In genomic region chr3:147405552-147406254, GRCh38 we compare ENCODE assay signal across 28 cellular contexts. TPM values are rescaled to one million over a fixed set of nuclear protein-coding genes. Genes with fewer than 3 reads are reported as not detected.
A peak's percentile ranks its signal among the peaks of the same experiment; 100 is the strongest.
DNase-seq lines count a peak whose midpoint lies in the region; ATAC-seq and TF ChIP-seq lines count a peak whose summit lies in the region.
"Had no signal": no experiment of that assay in that cellular context is flagged by ENCODE, and none has a peak within 500 bp of the region (broad histone marks: within the 10 kb centered on the region; RNA-seq: fewer than 3 reads in every experiment).

No MANE protein-coding gene starts in this region.

- no peak overlapping the region for H3K9ac ChIP-seq in HUES64 (ENCODE audit: low read depth, low read length)

- H3K4me1 ChIP-seq in HUES64 (ENCODE audit: insufficient read depth, low read length) (peaks cover 78% of the 10 kb centered on the region), vagina (peaks cover 13% of the 10 kb centered on the region)

- H3K36me3 ChIP-seq in HUES64 (ENCODE audit: insufficient read depth, low read length) (no peaks in the 10 kb centered on the region), vagina (no peaks in the 10 kb centered on the region)
- H3K36me3 ChIP-seq: left ventricle myocardium inferior, Peyer's patch, right lobe of liver had no signal

- TF ChIP-seq CTCF in coronary artery (IDR thresholded peaks at IDR 0.05) (no peak), vagina (IDR thresholded peaks at IDR 0.05) (no peak), GM20000 (IDR thresholded peaks at IDR 0.05; ENCODE audit: extremely low read depth, missing control alignments) (no peak)

- peak overlapping the region; percentile 7; the same call in 1 of the 2 replicates for H3K4me3 ChIP-seq in HUES64 (ENCODE audit: low read length)
- no peak overlapping the region for H3K4me3 ChIP-seq in coronary artery
- no peak overlapping the region for H3K4me3 ChIP-seq in vagina
- H3K4me3 ChIP-seq: left ventricle myocardium inferior, Peyer's patch, right lobe of liver had no signal

- H3K27ac ChIP-seq in HUES64 (ENCODE audit: low read depth, low read length) (no peak overlapping the region), coronary artery (no peak overlapping the region), layer of hippocampus (ENCODE audit: low read depth, low read length) (peak overlapping the region; percentile 76), vagina (no peak overlapping the region)
- H3K27ac ChIP-seq: left ventricle myocardium inferior, Peyer's patch, right lobe of liver had no signal

- peak; percentile 49 for DNase-seq in coronary artery (ENCODE audit: low spot score)
- peak; percentile 64 to 90 for DNase-seq in vagina (ENCODE audit: extremely low spot score in 2 of 2)
- no peak for DNase-seq in GM20000 (ENCODE audit: low spot score)
- no peak for DNase-seq in SW 1271 (lab: John Stamatoyannopoulos, UW)
- DNase-seq: activated CD4-positive, alpha-beta memory T cell treated with anti-CD3 and anti-CD28 coated beads, Interleukin-2, amount 10 ng/mL, durations not matched to agents 7 days and 5 days; activated gamma-delta T cell treated with Interleukin-2 at 50 U/mL for 16 hours; CD4-positive, alpha-beta T cell; DMS 273 treated with DMSO at 0.1 percent for 48 hours; immature natural killer cell; left ventricle myocardium inferior; naive thymus-derived CD8-positive, alpha-beta T cell; NCI-H1694 treated with DMSO at 0.1 percent for 48 hours; NCI-H526 treated with DMSO at 0.1 percent for 48 hours; Peyer's patch; right lobe of liver; SIG-M5; stimulated activated CD4-positive, alpha-beta T cell treated with anti-CD3 and anti-CD28 coated beads, Interleukin-12 subunit alpha, Interleukin-12 subunit beta, amount 100 ng/mL, for 4 hours; stimulated activated CD4-positive, alpha-beta T cell treated with anti-CD3 and anti-CD28 coated beads, Interleukin-4, amount 100 ng/mL, for 24 hours; stimulated activated naive CD4-positive, alpha-beta T cell had no signal

- ATAC-seq in GM21423 (IDR thresholded peaks at IDR 0.05; ENCODE audit: unreplicated experiment), result no peak
- ATAC-seq: activated CD4-positive, CD25-positive, alpha-beta regulatory T cell treated with anti-CD3 and anti-CD28 coated beads, Interleukin-2, amount 50 U/mL, for 24 hours; naive thymus-derived CD8-positive, alpha-beta T cell had no signal

- no peaks in the 10 kb centered on the region for H3K9me3 ChIP-seq in HUES64 (ENCODE audit: insufficient read depth, low read depth, low read length)
- H3K9me3 ChIP-seq in vagina, result no peaks in the 10 kb centered on the region
- H3K9me3 ChIP-seq: left ventricle myocardium inferior, Peyer's patch, right lobe of liver had no signal

- H3K27me3 ChIP-seq in HUES64 (ENCODE audit: insufficient read depth, low read length) (peaks cover 100% of the 10 kb centered on the region), layer of hippocampus (ENCODE audit: control insufficient read depth, insufficient read depth, low read length) (peaks cover 10% of the 10 kb centered on the region), vagina (peaks cover 11% of the 10 kb centered on the region)

- intact Hi-C loops in vagina (cut with DNase I), result no loop called here

- 2% methylated on average over 19 of the region's 21 CpGs for WGBS in HUES64

- TF ChIP-seq POLR2A in vagina (IDR thresholded peaks at IDR 0.05), result no peak

RNA-seq across cellular contexts. Expression of gene ZIC4, which starts 0.6 kb away (rescaled TPM):
- 0.40 TPM for polyA plus RNA-seq in HUES64 (2013, experiment 1 of 2)
- 2.3 TPM for polyA plus RNA-seq in HUES64 (2013, experiment 2 of 2)
- total RNA-seq in vagina, result not detected
- total RNA-seq: activated CD4-positive, alpha-beta memory T cell treated with anti-CD3 and anti-CD28 coated beads, Interleukin-2, amount 10 ng/mL, durations not matched to agents 7 days and 5 days; bronchial epithelial cell; CD4-positive, alpha-beta T cell; epithelial cell of proximal tubule; fibroblast of villous mesenchyme; left ventricle myocardium inferior; mesothelial cell of epicardium; naive thymus-derived CD8-positive, alpha-beta T cell; Peyer's patch had no signal
- polyA plus RNA-seq: immature natural killer cell; naive thymus-derived CD8-positive, alpha-beta T cell; thymus had no signal

RNA-seq across cellular contexts. Expression of gene ZIC1, which starts 3.5 kb away (rescaled TPM):
- 5.2 TPM for polyA plus RNA-seq in HUES64 (2013, experiment 1 of 2)
- polyA plus RNA-seq in HUES64 (2013, experiment 2 of 2), result 19.0 TPM
- total RNA-seq in vagina, result not detected
- total RNA-seq: activated CD4-positive, alpha-beta memory T cell treated with anti-CD3 and anti-CD28 coated beads, Interleukin-2, amount 10 ng/mL, durations not matched to agents 7 days and 5 days; bronchial epithelial cell; CD4-positive, alpha-beta T cell; epithelial cell of proximal tubule; fibroblast of villous mesenchyme; left ventricle myocardium inferior; naive thymus-derived CD8-positive, alpha-beta T cell had no signal
- polyA plus RNA-seq: immature natural killer cell; naive thymus-derived CD8-positive, alpha-beta T cell had no signal

Comparison
In these comparisons a context has a peak if more than half of its experiments do, and no peak if none do; other contexts are left out.
1. DNase-seq: peak in coronary artery (single experiment) and vagina (2 of 2); none in GM20000 (single experiment) and SW 1271 (0 of 2).